In genomic region chr6:4731996-4732395, GRCh38 we compare ENCODE assay signal across 23 cellular contexts. TPM values are rescaled to one million over a fixed set of nuclear protein-coding genes. Genes with fewer than 3 reads are reported as not detected.
A peak's percentile ranks its signal among the peaks of the same experiment; 100 is the strongest.
DNase-seq lines count a peak whose midpoint lies in the region; ATAC-seq and TF ChIP-seq lines count a peak whose summit lies in the region.
"Had no signal": no experiment of that assay in that cellular context is flagged by ENCODE, and none has a peak within 500 bp of the region (broad histone marks: within the 10 kb centered on the region; RNA-seq: fewer than 3 reads in every experiment).

No MANE protein-coding gene starts in this region.

- H3K36me3 Mint-ChIP-seq in MCF 10A (ENCODE audit: insufficient read depth, unreplicated experiment) (no peaks in the 10 kb centered on the region), WTC11 (no peaks in the 10 kb centered on the region)
- H3K36me3 Mint-ChIP-seq: CD14-positive monocyte; CD8-positive, alpha-beta memory T cell had no signal

- H3K79me1 ChIP-seq in trophoblast cell (ENCODE audit: low read length) (peaks cover 19% of the 10 kb centered on the region), neuronal stem cell (ENCODE audit: low read depth, low read length) (no peaks in the 10 kb centered on the region)

- WGBS in trophoblast cell (ENCODE audit: extremely low coverage, insufficient coverage, insufficient read length) = no CpG with 5 or more reads among the region's 3 CpGs
- no CpG with 5 or more reads among the region's 3 CpGs for WGBS in neuronal stem cell (ENCODE audit: extremely low coverage in 2 of 2, insufficient read length in 2 of 2, insufficient replicate concordance in 1 of 2), 2 donors

- H2BK120ac ChIP-seq in trophoblast cell (ENCODE audit: insufficient read depth, low read length, poor library complexity) = no peak overlapping the region
- H2BK120ac ChIP-seq in neuronal stem cell (ENCODE audit: low read depth, low read length) = no peak overlapping the region

- no peak overlapping the region for H4K8ac ChIP-seq in trophoblast cell (ENCODE audit: low read depth, low read length)
- no peak overlapping the region for H4K8ac ChIP-seq in neuronal stem cell (ENCODE audit: low read depth, low read length)

- peaks cover 2% of the 10 kb centered on the region for H3K79me2 ChIP-seq in trophoblast cell (ENCODE audit: control insufficient read depth, insufficient read depth, low read length, poor library complexity)

- no peak overlapping the region for H3K27ac Mint-ChIP-seq in MCF 10A (ENCODE audit: low read depth, unreplicated experiment)
- no peak overlapping the region for H3K27ac Mint-ChIP-seq in WTC11
- H3K27ac Mint-ChIP-seq: CD4-positive, alpha-beta T cell; CD8-positive, alpha-beta memory T cell had no signal

- TF ChIP-seq POLR2A in breast epithelium (IDR thresholded peaks at IDR 0.05) = no peak

- no peaks in the 10 kb centered on the region for H3K27me3 ChIP-seq in breast epithelium
- no peaks in the 10 kb centered on the region for H3K27me3 ChIP-seq in trophoblast cell (ENCODE audit: insufficient read depth, low read length)
- H3K27me3 ChIP-seq in neuronal stem cell (ENCODE audit: control insufficient read depth in 3 of 3, insufficient read depth in 3 of 3, low read depth in 1 of 3, low read length in 3 of 3) = no peaks in the 10 kb centered on the region
- H3K27me3 ChIP-seq: BE2C; BLaER1 treated with 17β-estradiol and CSF1 and Interleukin-3, amounts not matched to agents 10 nM and 100 nM had no signal

- H3K4me1 ChIP-seq in breast epithelium (no peaks in the 10 kb centered on the region), trophoblast cell (ENCODE audit: control insufficient read depth in 1 of 2, insufficient read depth in 2 of 2, low read length in 2 of 2) (peaks cover 21 to 22% of the 10 kb centered on the region in 2 experiments), neuronal stem cell (ENCODE audit: control insufficient read depth in 2 of 2, insufficient read depth in 1 of 2, low read depth in 1 of 2, low read length in 2 of 2) (peaks cover 0 to 3% of the 10 kb centered on the region in 2 donors)
- H3K4me1 ChIP-seq: BE2C, HAP-1 had no signal

- ATAC-seq in WTC11 (no peak), GM18511 (IDR thresholded peaks at IDR 0.05; ENCODE audit: unreplicated experiment) (no peak)
- ATAC-seq: GM12878 had no signal

- CTCF ChIA-PET in MCF 10A (lab: Yijun Ruan, JAX) = no interaction called here
- CTCF ChIA-PET in WTC11 (lab: Charles Lee) = interaction anchor here (0.6 kb wide), 1 partner anchor 39 kb away, joined by 3 read pairs; no protein-coding TSS in a partner anchor

- H3K4ac ChIP-seq in trophoblast cell (ENCODE audit: low read depth, low read length) = no peak overlapping the region
- no peak overlapping the region for H3K4ac ChIP-seq in neuronal stem cell (ENCODE audit: low read length)

- peaks cover 22% of the 10 kb centered on the region for H3K4me1 Mint-ChIP-seq in MCF 10A (ENCODE audit: insufficient read depth, unreplicated experiment)
- H3K4me1 Mint-ChIP-seq in WTC11 = peaks cover 31% of the 10 kb centered on the region

- BruUV-seq in MCF 10A (replicated peaks; lab: Mats Ljungman, UMichigan) = no TSS peak

- H3K18ac ChIP-seq in trophoblast cell (ENCODE audit: low read length) (no peak overlapping the region), neuronal stem cell (ENCODE audit: low read length) (no peak overlapping the region)

- H2BK15ac ChIP-seq in neuronal stem cell (ENCODE audit: low read length) = no peak overlapping the region

- no peak overlapping the region for H2AFZ ChIP-seq in trophoblast cell (ENCODE audit: insufficient read depth, low read length, poor library complexity)
- no peak overlapping the region for H2AFZ ChIP-seq in neuronal stem cell (ENCODE audit: low read length)

- POLR2A ChIA-PET in MCF 10A (lab: Yijun Ruan, JAX) = interaction anchor here (0.7 kb wide), 1 partner anchor 44 kb away, joined by 4 read pairs; no protein-coding TSS in a partner anchor
- POLR2A ChIA-PET in WTC11 (lab: Charles Lee) = no interaction called here

- H2AK5ac ChIP-seq in trophoblast cell (ENCODE audit: low read length) (no peak overlapping the region), neuronal stem cell (ENCODE audit: low read depth, low read length) (no peak overlapping the region)

- H3K4me3 Mint-ChIP-seq in MCF 10A (ENCODE audit: unreplicated experiment) (peak overlapping the region; percentile 67), WTC11 (no peak overlapping the region)
- H3K4me3 Mint-ChIP-seq: CD4-positive, alpha-beta T cell; CD8-positive, alpha-beta memory T cell had no signal

- no peak overlapping the region for H3K4me2 ChIP-seq in trophoblast cell (ENCODE audit: low read length)
- no peak overlapping the region for H3K4me2 ChIP-seq in neuronal stem cell (ENCODE audit: insufficient read depth, low read length, poor library complexity, severe bottlenecking)
- H3K4me2 ChIP-seq: BLaER1 treated with 17β-estradiol and CSF1 and Interleukin-3, amounts not matched to agents 10 nM and 100 nM had no signal

- no peak overlapping the region for H4K12ac ChIP-seq in trophoblast cell (ENCODE audit: low read depth, low read length)

- H2BK12ac ChIP-seq in trophoblast cell (ENCODE audit: low read length) (peak overlapping the region; percentile 62), neuronal stem cell (ENCODE audit: low read length) (no peak overlapping the region)

- H3K27ac ChIP-seq in breast epithelium = no peak overlapping the region
- H3K27ac ChIP-seq in trophoblast cell (ENCODE audit: low read depth, low read length) = peak overlapping the region; percentile 93
- H3K27ac ChIP-seq in neuronal stem cell (replicated peaks; ENCODE audit: low read length) = no peak overlapping the region
- H3K27ac ChIP-seq: 22Rv1; BLaER1 treated with 17β-estradiol and CSF1 and Interleukin-3, amounts not matched to agents 10 nM and 100 nM had no signal

- H3K9me3 ChIP-seq in breast epithelium = no peaks in the 10 kb centered on the region
- no peaks in the 10 kb centered on the region for H3K9me3 ChIP-seq in trophoblast cell (ENCODE audit: insufficient read depth, low read depth, low read length)
- H3K9me3 ChIP-seq in neuronal stem cell (replicated peaks in 1 of 2; ENCODE audit: control insufficient read depth in 2 of 2, insufficient read depth in 1 of 2, low read depth in 1 of 2, low read length in 2 of 2) = no peaks in the 10 kb centered on the region
- H3K9me3 ChIP-seq: BE2C; BLaER1 treated with 17β-estradiol and CSF1 and Interleukin-3, amounts not matched to agents 10 nM and 100 nM; HAP-1 had no signal

- no peak overlapping the region for H2BK5ac ChIP-seq in trophoblast cell (ENCODE audit: low read depth, low read length, poor library complexity)
- no peak overlapping the region for H2BK5ac ChIP-seq in neuronal stem cell (ENCODE audit: low read length)

- intact Hi-C loops in MCF 10A (cut with micrococcal nuclease) (loop anchor here (2.0 kb wide), 1 partner anchor 43 kb away; no protein-coding TSS in a partner anchor), breast epithelium (cut with DNase I; ENCODE audit: low total_unique reads) (no loop called here)

- DNase-seq in MCF 10A (ENCODE audit: unreplicated experiment) (no peak), breast epithelium (ENCODE audit: low spot score in 2 of 2) (no peak), WTC11 (ENCODE audit: low spot score) (no peak), trophoblast cell (peak in 1 of 2 donors; percentile 25), NCI-H526 (lab: John Stamatoyannopoulos, UW) (no peak), NCI-H2227 treated with DMSO at 0.1 percent for 48 hours (lab: John Stamatoyannopoulos, UW) (no peak), neuronal stem cell (ENCODE audit: low spot score) (no peak)
- DNase-seq: ACHN; AML-193; BE2C; CD4-positive, alpha-beta T cell; CD8-positive, alpha-beta memory T cell; DMS 273 treated with DMSO at 0.1 percent for 48 hours; DMS79; EL; GDM1 had no signal

- TF ChIP-seq CTCF in MCF 10A (IDR thresholded peaks at IDR 0.05; ENCODE audit: unreplicated experiment) (no peak), breast epithelium (IDR thresholded peaks at IDR 0.05) (no peak), WTC11 (IDR thresholded peaks at IDR 0.05) (no peak)

- H3K36me3 ChIP-seq in breast epithelium (no peaks in the 10 kb centered on the region), trophoblast cell (ENCODE audit: control insufficient read depth in 1 of 2, insufficient read depth in 2 of 2, low read length in 2 of 2) (no peaks in the 10 kb centered on the region), neuronal stem cell (replicated peaks in 1 of 2; ENCODE audit: control insufficient read depth in 2 of 2, insufficient read depth in 2 of 2, low read length in 2 of 2) (no peaks in the 10 kb centered on the region)
- H3K36me3 ChIP-seq: BE2C; BLaER1 treated with 17β-estradiol and CSF1 and Interleukin-3, amounts not matched to agents 10 nM and 100 nM; HAP-1 had no signal

- H4K91ac ChIP-seq in trophoblast cell (ENCODE audit: low read depth, low read length) (peak overlapping the region; percentile 81), neuronal stem cell (ENCODE audit: low read depth, low read length, poor library complexity) (no peak overlapping the region)

- no peaks in the 10 kb centered on the region for H3K9me3 Mint-ChIP-seq in MCF 10A (ENCODE audit: unreplicated experiment)
- no peaks in the 10 kb centered on the region for H3K9me3 Mint-ChIP-seq in WTC11
- H3K9me3 Mint-ChIP-seq: CD14-positive monocyte; CD4-positive, alpha-beta T cell; CD8-positive, alpha-beta memory T cell; GM23338 had no signal

- H3K27me3 Mint-ChIP-seq in MCF 10A (ENCODE audit: insufficient read depth, unreplicated experiment) (no peaks in the 10 kb centered on the region), WTC11 (ENCODE audit: low read depth) (peaks cover 10% of the 10 kb centered on the region)

- H3K4me3 ChIP-seq in breast epithelium (no peak overlapping the region), trophoblast cell (ENCODE audit: low read depth, low read length) (no peak overlapping the region), neuronal stem cell (ENCODE audit: low read length in 2 of 2) (no peak overlapping the region)
- H3K4me3 ChIP-seq: BLaER1 treated with 17β-estradiol and CSF1 and Interleukin-3, amounts not matched to agents 10 nM and 100 nM; GM12878; GM23338; HAP-1 had no signal

- H3K14ac ChIP-seq in trophoblast cell (ENCODE audit: low read length) (no peak overlapping the region), neuronal stem cell (ENCODE audit: low read length) (no peak overlapping the region)

- no peak overlapping the region for H3K23ac ChIP-seq in trophoblast cell (ENCODE audit: low read length)
- no peak overlapping the region for H3K23ac ChIP-seq in neuronal stem cell (ENCODE audit: low read depth, low read length, poor library complexity)

- H3K9ac ChIP-seq in trophoblast cell (ENCODE audit: low read length) (no peak overlapping the region), neuronal stem cell (ENCODE audit: low read depth, low read length, poor library complexity) (no peak overlapping the region)
- H3K9ac ChIP-seq: BLaER1 treated with 17β-estradiol and CSF1 and Interleukin-3, amounts not matched to agents 10 nM and 100 nM had no signal

TF ChIP-seq in WTC11, 78 proteins besides CTCF, POLR2A, EP300 and RAD21:
- no peak for TF ChIP-seq ESRRA (CRISPR knock-in tag; IDR thresholded peaks at IDR 0.05; ENCODE audit: borderline replicate concordance)
- peak; percentile 86 for TF ChIP-seq ZNF121 (CRISPR knock-in tag; IDR thresholded peaks at IDR 0.05)

RNA-seq across cellular contexts. Expression of gene CDYL, which starts 44.2 kb away (rescaled TPM):
- total RNA-seq in MCF 10A (2022) (48.9 and 56.8 TPM in 2 replicates), breast epithelium (10 to 100 TPM; 32.9 to 58.0 (median 40.0) TPM), WTC11 (2021) (83.2 to 92.0 TPM (median 89.3 TPM) in 3 replicates)
- 136 and 138 TPM in 2 replicates for polyA plus RNA-seq in trophoblast cell (2013)
- 31.7 TPM for polyA plus RNA-seq in neuronal stem cell (2013, experiment 1 of 2)
- 30.2 TPM for polyA plus RNA-seq in neuronal stem cell (2013, experiment 2 of 2)
